Comparison of ENCODE assay signal across 8 cellular contexts in genomic region chrX:13653022-13653693, GRCh38. TPM values are rescaled to one million over a fixed set of nuclear protein-coding genes. Genes with fewer than 3 reads are reported as not detected.
A peak's percentile ranks its signal among the peaks of the same experiment; 100 is the strongest.
DNase-seq lines count a peak whose midpoint lies in the region; ATAC-seq and TF ChIP-seq lines count a peak whose summit lies in the region.

TCEANC (plus strand) TSS chrX:13653141; CDS start chrX:13662509, 9,368 bp downstream.

- POLR2A ChIA-PET in GM10248 (lab: Yijun Ruan, JAX), result no interaction called here

- TF ChIP-seq CTCF in GM10248 (IDR thresholded peaks at IDR 0.05; ENCODE audit: control extremely low read depth, extremely low read depth, low read depth, missing control alignments) (no peak), suprapubic skin (IDR thresholded peaks at IDR 0.05) (no peak)

- 5% methylated on average over 21 of the region's 46 CpGs for WGBS in suprapubic skin

- no peaks in the 10 kb centered on the region for H3K27me3 Mint-ChIP-seq in activated naive CD8-positive, alpha-beta T cell

- DNase-seq in GM10248 (ENCODE audit: extremely low spot score) (peak; percentile 92), NCI-H1048 (lab: John Stamatoyannopoulos, UW) (peak; percentile 97), glomerular endothelial cell (ENCODE audit: extremely low read depth, low read depth, low spot score) (peak; percentile 83), nucleus accumbens (lab: John Stamatoyannopoulos, UW) (peak; percentile 19 to 96 (median 88)), suprapubic skin (ENCODE audit: low spot score in 2 of 2) (peak; percentile 96 to 99)

- H3K27ac Mint-ChIP-seq in activated naive CD8-positive, alpha-beta T cell, result peak within 1 kb of the TSS; percentile 90

- peak within 1 kb of the TSS; percentile 65 for H3K4me3 ChIP-seq in suprapubic skin

- no peaks in the 10 kb centered on the region for H3K9me3 Mint-ChIP-seq in activated naive CD8-positive, alpha-beta T cell (ENCODE audit: low read depth)

- H3K36me3 Mint-ChIP-seq in activated naive CD8-positive, alpha-beta T cell, result no peaks in the 10 kb centered on the region

- H3K9me3 ChIP-seq in suprapubic skin, result no peaks in the 10 kb centered on the region

- ATAC-seq in HG02588 (IDR thresholded peaks at IDR 0.05; ENCODE audit: unreplicated experiment), result peak; percentile 94
- ATAC-seq in SK-N-SH treated with all-trans-retinoic acid at 6 μM for 48 hours, result peak; percentile 98

- H3K27me3 ChIP-seq in suprapubic skin, result no peaks in the 10 kb centered on the region

- H3K4me1 ChIP-seq in suprapubic skin, result peaks cover 13% of the 10 kb centered on the region

- peak within 1 kb of the TSS; percentile 95 for H3K27ac ChIP-seq in suprapubic skin

- peak within 1 kb of the TSS; percentile 89 for H3K4me3 Mint-ChIP-seq in activated naive CD8-positive, alpha-beta T cell

- H3K4me1 Mint-ChIP-seq in activated naive CD8-positive, alpha-beta T cell (ENCODE audit: low read depth), result peaks cover 10% of the 10 kb centered on the region

- TF ChIP-seq EP300 in suprapubic skin (IDR thresholded peaks at IDR 0.05), result no peak

- H3K36me3 ChIP-seq in suprapubic skin, result no peaks in the 10 kb centered on the region

- CTCF ChIA-PET in GM10248 (lab: Yijun Ruan, JAX), result no interaction called here

- TF ChIP-seq POLR2A in suprapubic skin (IDR thresholded peaks at IDR 0.05), result peak in 1 of 2 donors; percentile 80

TF ChIP-seq in SK-N-SH treated with all-trans-retinoic acid at 6 μM for 48 hours, 23 proteins besides CTCF, POLR2A, EP300 and RAD21:
- TF ChIP-seq TSHZ2 (CRISPR knock-in tag; IDR thresholded peaks at IDR 0.05), result no peak
- TF ChIP-seq ZNF8 (CRISPR knock-in tag; IDR thresholded peaks at IDR 0.05), result no peak
- no peak for TF ChIP-seq CSRNP3 (CRISPR knock-in tag; IDR thresholded peaks at IDR 0.05)
- TF ChIP-seq PPARA (CRISPR knock-in tag; IDR thresholded peaks at IDR 0.05; ENCODE audit: borderline replicate concordance), result no peak
- no peak for TF ChIP-seq ZC3H10 (CRISPR knock-in tag; IDR thresholded peaks at IDR 0.05)
- TF ChIP-seq ESRRG (CRISPR knock-in tag; IDR thresholded peaks at IDR 0.05), result no peak
- TF ChIP-seq ISL1 (CRISPR knock-in tag; IDR thresholded peaks at IDR 0.05), result no peak
- TF ChIP-seq PATZ1 (CRISPR knock-in tag; IDR thresholded peaks at IDR 0.05; ENCODE audit: borderline replicate concordance), result no peak
- no peak for TF ChIP-seq TOX (CRISPR knock-in tag; IDR thresholded peaks at IDR 0.05; ENCODE audit: borderline replicate concordance)
- TF ChIP-seq ZNF70 (CRISPR knock-in tag; IDR thresholded peaks at IDR 0.05), result no peak
- TF ChIP-seq CREB5 (CRISPR knock-in tag; IDR thresholded peaks at IDR 0.05; ENCODE audit: low read depth), result no peak
- TF ChIP-seq ZFP3 (CRISPR knock-in tag; IDR thresholded peaks at IDR 0.05), result no peak
- TF ChIP-seq ARNTL (CRISPR knock-in tag; IDR thresholded peaks at IDR 0.05; ENCODE audit: borderline replicate concordance, low read depth), result no peak
- no peak for TF ChIP-seq SNAI2 (CRISPR knock-in tag; IDR thresholded peaks at IDR 0.05)
- TF ChIP-seq OSR1 (CRISPR knock-in tag; IDR thresholded peaks at IDR 0.05), result no peak
- TF ChIP-seq RARB (CRISPR knock-in tag; IDR thresholded peaks at IDR 0.05), result no peak

RNA-seq across cellular contexts. Expression of gene TCEANC, which starts in this region (rescaled TPM):
- total RNA-seq in glomerular endothelial cell (1.3 and 3.3 TPM in 2 replicates), suprapubic skin (1 to 10 TPM; 1.7 to 4.7 (median 3.2) TPM)

Comparison
In these comparisons a context has a peak if more than half of its experiments do, and no peak if none do; other contexts are left out.
1. Peak in every context shown above with its lines: DNase-seq, ATAC-seq, H3K4me3 ChIP-seq and H3K27ac ChIP-seq.